In the genomic region with DNA sequence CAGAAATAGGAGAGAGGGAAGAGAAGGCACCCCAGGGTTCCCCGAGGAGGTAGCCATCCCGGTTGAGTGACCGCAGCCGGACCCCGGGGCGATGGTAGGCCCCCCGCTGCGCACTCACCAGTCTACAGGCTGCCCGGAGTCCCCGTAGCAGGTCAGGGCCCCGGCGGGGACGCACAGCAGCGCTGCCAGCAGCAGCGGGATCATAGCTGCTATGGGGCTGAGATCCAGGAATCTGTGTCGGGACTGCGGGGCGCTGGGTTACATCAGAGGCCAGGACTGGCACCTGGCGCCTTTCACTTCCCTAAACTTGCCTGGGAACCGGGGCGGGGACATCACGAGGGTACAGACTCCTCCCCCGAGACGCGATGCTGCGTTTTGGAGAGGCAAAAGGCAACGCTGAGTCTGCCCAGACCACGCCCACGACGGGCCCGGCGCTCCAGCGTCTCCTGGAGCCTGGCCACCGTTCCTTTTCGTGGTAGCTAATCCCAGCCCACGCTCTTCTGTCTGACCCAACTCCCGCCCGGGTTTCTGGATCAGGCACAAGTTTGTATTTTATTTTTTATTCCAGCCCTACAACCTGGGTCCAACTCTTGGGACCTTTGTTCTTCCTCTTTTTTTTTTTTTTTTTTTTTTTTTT, we compare ENCODE assay signal across 1 cellular context.
TF ChIP-seq lines count a peak whose summit lies in the region.

A gene with protein sequence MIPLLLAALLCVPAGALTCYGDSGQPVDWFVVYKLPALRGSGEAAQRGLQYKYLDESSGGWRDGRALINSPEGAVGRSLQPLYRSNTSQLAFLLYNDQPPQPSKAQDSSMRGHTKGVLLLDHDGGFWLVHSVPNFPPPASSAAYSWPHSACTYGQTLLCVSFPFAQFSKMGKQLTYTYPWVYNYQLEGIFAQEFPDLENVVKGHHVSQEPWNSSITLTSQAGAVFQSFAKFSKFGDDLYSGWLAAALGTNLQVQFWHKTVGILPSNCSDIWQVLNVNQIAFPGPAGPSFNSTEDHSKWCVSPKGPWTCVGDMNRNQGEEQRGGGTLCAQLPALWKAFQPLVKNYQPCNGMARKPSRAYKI (minus strand): TSS at position 278 of the 637 bp plus-strand sequence. CDS start 74 bp downstream, at position 204.

TF ChIP-seq in HCT116, 20 proteins besides CTCF, POLR2A, EP300 and RAD21 (continued from another document):
- TF ChIP-seq ELF1 (IDR thresholded peaks at IDR 0.05; ENCODE audit: borderline replicate concordance, low read depth) (no peak), SP1 (IDR thresholded peaks at IDR 0.05; ENCODE audit: low read depth) (no peak), CBX3 (IDR thresholded peaks at IDR 0.05; ENCODE audit: low read depth) (0 out of 2 replicates have a peak, but pooled peaks have one; percentile 16), SRF (IDR thresholded peaks at IDR 0.05; ENCODE audit: low read depth) (no peak), YY1 (IDR thresholded peaks at IDR 0.05; ENCODE audit: extremely low read depth, insufficient replicate concordance, low read depth, low read length) (no peak), ZNF274 (IDR thresholded peaks at IDR 0.05; ENCODE audit: low read depth, low read length) (no peak), EGR1 (IDR thresholded peaks at IDR 0.05; ENCODE audit: low read depth) (peak; percentile 70), EZH2phosphoT487 (IDR thresholded peaks at IDR 0.05; ENCODE audit: borderline replicate concordance) (no peak), TCF7L2 (IDR thresholded peaks at IDR 0.05; ENCODE audit: borderline replicate concordance, extremely low read depth, insufficient read depth, insufficient read length) (peak; percentile 27), CEBPB (IDR thresholded peaks at IDR 0.05; ENCODE audit: low read depth) (no peak), JUND (IDR thresholded peaks at IDR 0.05) (no peak)
- TF ChIP-seq, protein P1, sequence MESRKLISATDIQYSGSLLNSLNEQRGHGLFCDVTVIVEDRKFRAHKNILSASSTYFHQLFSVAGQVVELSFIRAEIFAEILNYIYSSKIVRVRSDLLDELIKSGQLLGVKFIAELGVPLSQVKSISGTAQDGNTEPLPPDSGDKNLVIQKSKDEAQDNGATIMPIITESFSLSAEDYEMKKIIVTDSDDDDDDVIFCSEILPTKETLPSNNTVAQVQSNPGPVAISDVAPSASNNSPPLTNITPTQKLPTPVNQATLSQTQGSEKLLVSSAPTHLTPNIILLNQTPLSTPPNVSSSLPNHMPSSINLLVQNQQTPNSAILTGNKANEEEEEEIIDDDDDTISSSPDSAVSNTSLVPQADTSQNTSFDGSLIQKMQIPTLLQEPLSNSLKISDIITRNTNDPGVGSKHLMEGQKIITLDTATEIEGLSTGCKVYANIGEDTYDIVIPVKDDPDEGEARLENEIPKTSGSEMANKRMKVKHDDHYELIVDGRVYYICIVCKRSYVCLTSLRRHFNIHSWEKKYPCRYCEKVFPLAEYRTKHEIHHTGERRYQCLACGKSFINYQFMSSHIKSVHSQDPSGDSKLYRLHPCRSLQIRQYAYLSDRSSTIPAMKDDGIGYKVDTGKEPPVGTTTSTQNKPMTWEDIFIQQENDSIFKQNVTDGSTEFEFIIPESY (IDR thresholded peaks at IDR 0.05; ENCODE audit: extremely low read depth, insufficient replicate concordance, low read length), result peak; percentile 11
- TF ChIP-seq, protein P2, sequence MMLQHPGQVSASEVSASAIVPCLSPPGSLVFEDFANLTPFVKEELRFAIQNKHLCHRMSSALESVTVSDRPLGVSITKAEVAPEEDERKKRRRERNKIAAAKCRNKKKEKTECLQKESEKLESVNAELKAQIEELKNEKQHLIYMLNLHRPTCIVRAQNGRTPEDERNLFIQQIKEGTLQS (IDR thresholded peaks at IDR 0.05), result no peak
- TF ChIP-seq, protein P3, sequence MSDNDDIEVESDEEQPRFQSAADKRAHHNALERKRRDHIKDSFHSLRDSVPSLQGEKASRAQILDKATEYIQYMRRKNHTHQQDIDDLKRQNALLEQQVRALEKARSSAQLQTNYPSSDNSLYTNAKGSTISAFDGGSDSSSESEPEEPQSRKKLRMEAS (IDR thresholded peaks at IDR 0.05), result peak; percentile 82
